In genomic region chr22:17787159-17788022, GRCh38 we compare ENCODE assay signal across 1 cellular context.
TF ChIP-seq lines count a peak whose summit lies in the region.

No MANE protein-coding gene starts in this region.

TF ChIP-seq in IMR-90, 13 proteins besides CTCF, POLR2A, EP300 and RAD21 (continued from another document):
- no peak for TF ChIP-seq USF2 (IDR thresholded peaks at IDR 0.05; ENCODE audit: low read depth, low read length)
- no peak for TF ChIP-seq RFX5 (IDR thresholded peaks at IDR 0.05; ENCODE audit: low read depth, low read length)
- TF ChIP-seq CEBPB (IDR thresholded peaks at IDR 0.05; ENCODE audit: low read depth, low read length): no peak
